ENCODE assay signal across 8 cellular contexts in genomic region chr15:40782609-40783227, GRCh38. TPM values are rescaled to one million over a fixed set of nuclear protein-coding genes. Genes with fewer than 3 reads are reported as not detected.
DNase-seq lines count a peak whose midpoint lies in the region; ATAC-seq and TF ChIP-seq lines count a peak whose summit lies in the region.

No MANE protein-coding gene starts in this region.

- no peaks in the 10 kb centered on the region for H3K9me3 Mint-ChIP-seq in activated T-helper 1 cell treated with anti-CD3 and anti-CD28 coated beads, Interleukin-12 subunit alpha, Interleukin-12 subunit beta, Interleukin-2, Interleukin-4 antibody, amounts not matched to agents 30 ng/mL and 10 ng/mL and 1 ng/mL, durations not matched to agents 14 hours and 24 hours and 36 hours

- H3K36me3 Mint-ChIP-seq in activated T-helper 1 cell treated with anti-CD3 and anti-CD28 coated beads, Interleukin-12 subunit alpha, Interleukin-12 subunit beta, Interleukin-2, Interleukin-4 antibody, amounts not matched to agents 30 ng/mL and 10 ng/mL and 1 ng/mL, durations not matched to agents 14 hours and 24 hours and 36 hours (ENCODE audit: low read depth) = peaks cover 2% of the 10 kb centered on the region

- H3K27me3 ChIP-seq in HL-60 (ENCODE audit: insufficient read depth, poor library complexity, severe bottlenecking) (no peaks in the 10 kb centered on the region), Peyer's patch (no peaks in the 10 kb centered on the region), heart right ventricle (no peaks in the 10 kb centered on the region)

- peak; percentile 75 for DNase-seq in NK-92 treated with Interleukin-12 subunit alpha and Interleukin-12 subunit beta, amount 100 ng/mL, for 24 hours (lab: John Stamatoyannopoulos, UW)
- DNase-seq in NK-92 (lab: John Stamatoyannopoulos, UW; ENCODE audit: unreplicated experiment) (no peak), HL-60 (ENCODE audit: low read depth in 1 of 2, low spot score in 1 of 2) (peak in 1 of 2 experiments; percentile 71), Peyer's patch (peak; percentile 62 to 92 (median 89)), heart right ventricle (peak in 1 of 2 donors; percentile 49), GF-D8 (lab: John Stamatoyannopoulos, UW) (no peak)
- DNase-seq in activated T-helper 1 cell treated with anti-CD3 and anti-CD28 coated beads, Interleukin-12 subunit alpha, Interleukin-12 subunit beta, Interleukin-2, Interleukin-4 antibody, amounts not matched to agents 30 ng/mL and 10 ng/mL and 1 ng/mL, durations not matched to agents 14 hours and 24 hours and 36 hours (ENCODE audit: low spot score) = peak; percentile 74
- peak; percentile 52 to 70 for DNase-seq in stimulated activated CD4-positive, alpha-beta T cell treated with anti-CD3 and anti-CD28 coated beads, Interleukin-1b, Interleukin-23, amount 100 ng/mL, for 1 hour (ENCODE audit: low read depth in 2 of 2)

- H3K4me1 ChIP-seq in Peyer's patch (peaks cover 0 to 23% (median 3%) of the 10 kb centered on the region in 4 donors), heart right ventricle (peaks cover 0 to 17% (median 9%) of the 10 kb centered on the region in 9 donors)

- H3K9me3 ChIP-seq in Peyer's patch = no peaks in the 10 kb centered on the region
- no peaks in the 10 kb centered on the region for H3K9me3 ChIP-seq in heart right ventricle

- 65 to 70% methylated on average over 8 of the region's 8 CpGs for WGBS in heart right ventricle, 2 donors

- H3K4me3 ChIP-seq in HL-60 (replicated peaks; ENCODE audit: insufficient read depth, low read length) (no peak overlapping the region), Peyer's patch (no peak overlapping the region), heart right ventricle (no peak overlapping the region)

- no peak for TF ChIP-seq POLR2A in Peyer's patch (IDR thresholded peaks at IDR 0.05)

- intact Hi-C loops in activated T-helper 1 cell treated with anti-CD3 and anti-CD28 coated beads, Interleukin-12 subunit alpha, Interleukin-12 subunit beta, Interleukin-2, Interleukin-4 antibody, amounts not matched to agents 30 ng/mL and 10 ng/mL and 1 ng/mL, durations not matched to agents 14 hours and 24 hours and 36 hours (cut with micrococcal nuclease) = loop anchor here (1.0 to 2.0 kb wide), 6 partner anchors 18 to 263 kb away; partner anchors contain the start of gene GCHFR
- intact Hi-C loops in heart right ventricle (cut with DNase I) = loop anchor here in 1 of 10 donors (5.0 kb wide), 1 partner anchor 105 kb away; no protein-coding TSS in a partner anchor

- H3K36me3 ChIP-seq in Peyer's patch (peaks cover 0 to 24% (median 0%) of the 10 kb centered on the region in 3 donors), heart right ventricle (peaks cover 0 to 34% (median 19%) of the 10 kb centered on the region in 9 donors)

- H3K4me3 Mint-ChIP-seq in activated T-helper 1 cell treated with anti-CD3 and anti-CD28 coated beads, Interleukin-12 subunit alpha, Interleukin-12 subunit beta, Interleukin-2, Interleukin-4 antibody, amounts not matched to agents 30 ng/mL and 10 ng/mL and 1 ng/mL, durations not matched to agents 14 hours and 24 hours and 36 hours = no peak overlapping the region

- TF ChIP-seq CTCF in HL-60 (IDR thresholded peaks at IDR 0.05; ENCODE audit: insufficient read depth, low read length) (peak; percentile 79), Peyer's patch (IDR thresholded peaks at IDR 0.05) (peak; percentile 11 to 97 (median 88)), heart right ventricle (IDR thresholded peaks at IDR 0.05) (peak; percentile 18 to 66 (median 56))

- peaks cover 21% of the 10 kb centered on the region for H3K4me1 Mint-ChIP-seq in activated T-helper 1 cell treated with anti-CD3 and anti-CD28 coated beads, Interleukin-12 subunit alpha, Interleukin-12 subunit beta, Interleukin-2, Interleukin-4 antibody, amounts not matched to agents 30 ng/mL and 10 ng/mL and 1 ng/mL, durations not matched to agents 14 hours and 24 hours and 36 hours (ENCODE audit: low read depth)

- no peaks in the 10 kb centered on the region for H3K27me3 Mint-ChIP-seq in activated T-helper 1 cell treated with anti-CD3 and anti-CD28 coated beads, Interleukin-12 subunit alpha, Interleukin-12 subunit beta, Interleukin-2, Interleukin-4 antibody, amounts not matched to agents 30 ng/mL and 10 ng/mL and 1 ng/mL, durations not matched to agents 14 hours and 24 hours and 36 hours (ENCODE audit: insufficient read depth)

- peak in 7 of 8 donors; percentile 49 to 79 (median 69) for ATAC-seq in heart right ventricle

- no peak overlapping the region for H3K27ac ChIP-seq in HL-60 (replicated peaks)
- no peak overlapping the region for H3K27ac ChIP-seq in Peyer's patch
- no peak overlapping the region for H3K27ac ChIP-seq in heart right ventricle

- H3K27ac Mint-ChIP-seq in activated T-helper 1 cell treated with anti-CD3 and anti-CD28 coated beads, Interleukin-12 subunit alpha, Interleukin-12 subunit beta, Interleukin-2, Interleukin-4 antibody, amounts not matched to agents 30 ng/mL and 10 ng/mL and 1 ng/mL, durations not matched to agents 14 hours and 24 hours and 36 hours = no peak overlapping the region

RNA-seq across cellular contexts. Expression of gene C15orf62, which starts 12.9 kb away (rescaled TPM):
- total RNA-seq in Peyer's patch = 1 to 10 TPM in 2 of 4 donors, not detected in 2; 1.1 to 1.3 TPM
- total RNA-seq in activated T-helper 1 cell treated with anti-CD3 and anti-CD28 coated beads, Interleukin-12 subunit alpha, Interleukin-12 subunit beta, Interleukin-2, Interleukin-4 antibody, amounts not matched to agents 30 ng/mL and 10 ng/mL and 1 ng/mL, durations not matched to agents 14 hours and 24 hours and 36 hours = 0.36 and 0.37 TPM in 2 replicates
- under 1 TPM in 3 of 10 donors, not detected in 7; 0.10 to 0.32 (median 0.31) TPM for total RNA-seq in heart right ventricle
- polyA plus RNA-seq in heart right ventricle = under 1 TPM; 0.12 to 0.15 TPM

RNA-seq across cellular contexts. Expression of gene GCHFR, which starts 18.9 kb away (rescaled TPM):
- 100 to 1,000 TPM in 3 of 4 donors, 10 to 100 TPM in 1; 81.7 to 286 (median 136) TPM for total RNA-seq in Peyer's patch
- total RNA-seq in activated T-helper 1 cell treated with anti-CD3 and anti-CD28 coated beads, Interleukin-12 subunit alpha, Interleukin-12 subunit beta, Interleukin-2, Interleukin-4 antibody, amounts not matched to agents 30 ng/mL and 10 ng/mL and 1 ng/mL, durations not matched to agents 14 hours and 24 hours and 36 hours = 31.3 and 35.7 TPM in 2 replicates
- 1 to 10 TPM; 2.2 to 9.1 (median 3.7) TPM for total RNA-seq in heart right ventricle
- polyA plus RNA-seq in heart right ventricle = 10 to 100 TPM in 1 of 2 donors, 1 to 10 TPM in 1; 5.8 to 10.8 TPM

RNA-seq across cellular contexts. Expression of gene ZFYVE19, which starts 24.2 kb away (rescaled TPM):
- total RNA-seq in Peyer's patch = 100 to 1,000 TPM in 1 of 4 donors, 10 to 100 TPM in 3; 56.9 to 110 (median 79.9) TPM
- total RNA-seq in activated T-helper 1 cell treated with anti-CD3 and anti-CD28 coated beads, Interleukin-12 subunit alpha, Interleukin-12 subunit beta, Interleukin-2, Interleukin-4 antibody, amounts not matched to agents 30 ng/mL and 10 ng/mL and 1 ng/mL, durations not matched to agents 14 hours and 24 hours and 36 hours = 36.2 and 38.6 TPM in 2 replicates
- total RNA-seq in heart right ventricle = 10 to 100 TPM; 14.2 to 29.2 (median 18.2) TPM
- 10 to 100 TPM; 11.9 to 18.1 TPM for polyA plus RNA-seq in heart right ventricle

RNA-seq across cellular contexts. Expression of gene DNAJC17, which starts 24.6 kb away (rescaled TPM):
- total RNA-seq in Peyer's patch = 10 to 100 TPM; 26.9 to 37.1 (median 32.9) TPM
- total RNA-seq in activated T-helper 1 cell treated with anti-CD3 and anti-CD28 coated beads, Interleukin-12 subunit alpha, Interleukin-12 subunit beta, Interleukin-2, Interleukin-4 antibody, amounts not matched to agents 30 ng/mL and 10 ng/mL and 1 ng/mL, durations not matched to agents 14 hours and 24 hours and 36 hours = 52.5 and 54.1 TPM in 2 replicates
- 10 to 100 TPM in 9 of 10 donors, 1 to 10 TPM in 1; 9.9 to 17.7 (median 14.7) TPM for total RNA-seq in heart right ventricle
- 10 to 100 TPM; 34.5 to 62.1 TPM for polyA plus RNA-seq in heart right ventricle

RNA-seq across cellular contexts. Expression of gene RMDN3, which starts 27.7 kb away (rescaled TPM):
- total RNA-seq in Peyer's patch (10 to 100 TPM; 69.2 to 94.7 (median 74.0) TPM), heart right ventricle (10 to 100 TPM; 12.2 to 20.9 (median 17.6) TPM)
- 39.0 and 42.2 TPM in 2 replicates for total RNA-seq in activated T-helper 1 cell treated with anti-CD3 and anti-CD28 coated beads, Interleukin-12 subunit alpha, Interleukin-12 subunit beta, Interleukin-2, Interleukin-4 antibody, amounts not matched to agents 30 ng/mL and 10 ng/mL and 1 ng/mL, durations not matched to agents 14 hours and 24 hours and 36 hours
- 10 to 100 TPM; 16.2 to 21.7 TPM for polyA plus RNA-seq in heart right ventricle

Comparison
In these comparisons a context has a peak if more than half of its experiments do, and no peak if none do; other contexts are left out.
1. DNase-seq: peak in NK-92 treated with Interleukin-12 subunit alpha and Interleukin-12 subunit beta, amount 100 ng/mL, for 24 hours (single experiment), Peyer's patch (3 of 3), activated T-helper 1 cell treated with anti-CD3 and anti-CD28 coated beads, Interleukin-12 subunit alpha, Interleukin-12 subunit beta, Interleukin-2, Interleukin-4 antibody, amounts not matched to agents 30 ng/mL and 10 ng/mL and 1 ng/mL, durations not matched to agents 14 hours and 24 hours and 36 hours (single experiment) and stimulated activated CD4-positive, alpha-beta T cell treated with anti-CD3 and anti-CD28 coated beads, Interleukin-1b, Interleukin-23, amount 100 ng/mL, for 1 hour (2 of 2); none in NK-92 (single experiment) and GF-D8 (single experiment).
2. Peak in every context shown above with its lines, with median percentiles within 50 percentile points of each other: CTCF ChIP-seq.